ENCODE assay signal across 16 cellular contexts in the genomic region with DNA sequence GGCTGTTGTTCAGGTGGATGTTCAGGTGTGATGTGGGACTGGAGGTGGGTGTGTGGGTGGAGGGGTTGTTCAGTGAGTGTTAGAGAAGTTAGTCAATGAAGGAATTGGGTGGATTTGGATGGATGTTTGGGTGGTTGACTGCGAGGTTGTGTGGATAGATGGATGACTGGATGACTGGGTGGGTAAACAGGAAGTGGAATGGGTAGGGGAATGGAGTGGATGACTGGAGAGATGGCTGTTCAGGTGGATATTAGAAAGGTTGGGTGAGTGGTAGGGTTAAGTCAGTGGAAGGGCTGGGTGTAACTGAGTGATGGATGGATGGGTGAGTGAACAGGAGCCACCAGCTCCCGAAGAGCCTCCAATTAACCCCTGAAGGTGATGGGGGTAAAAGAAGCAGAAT. TPM values are rescaled to one million over a fixed set of nuclear protein-coding genes. Genes with fewer than 3 reads are reported as not detected.
DNase-seq lines count a peak whose midpoint lies in the region; ATAC-seq and TF ChIP-seq lines count a peak whose summit lies in the region.
"Had no signal": no experiment of that assay in that cellular context is flagged by ENCODE, and none has a peak within 500 bp of the region (broad histone marks: within the 10 kb centered on the region; RNA-seq: fewer than 3 reads in every experiment).

No MANE protein-coding gene starts in this region.

- H3K9me3 Mint-ChIP-seq in endothelial cell (ENCODE audit: unreplicated experiment): no peaks in the 10 kb centered on the region
- H3K9me3 Mint-ChIP-seq: CD8-positive, alpha-beta T cell; GM23338; H9 had no signal

- TF ChIP-seq POLR2A in heart left ventricle (IDR thresholded peaks at IDR 0.05): no peak

- no peak overlapping the region for H2BK15ac ChIP-seq in mesendoderm (replicated peaks; ENCODE audit: low read depth)

- H3K4me1 Mint-ChIP-seq in endothelial cell (ENCODE audit: unreplicated experiment): peaks cover 3% of the 10 kb centered on the region
- H3K4me1 Mint-ChIP-seq: CD14-positive monocyte, GM23338 had no signal

- H3K27ac Mint-ChIP-seq in endothelial cell (ENCODE audit: unreplicated experiment): peak overlapping the region; percentile 43
- H3K27ac Mint-ChIP-seq: CD14-positive monocyte; CD8-positive, alpha-beta T cell; GM23338; H9 had no signal

- no peaks in the 10 kb centered on the region for H4K20me1 ChIP-seq in osteoblast (ENCODE audit: insufficient read depth, low read length)

- peaks cover 3% of the 10 kb centered on the region for H3K27me3 Mint-ChIP-seq in endothelial cell (ENCODE audit: unreplicated experiment)

- H3K9me3 ChIP-seq in cardiac muscle cell (ENCODE audit: low read depth): no peaks in the 10 kb centered on the region
- no peaks in the 10 kb centered on the region for H3K9me3 ChIP-seq in heart left ventricle
- no peaks in the 10 kb centered on the region for H3K9me3 ChIP-seq in osteoblast (ENCODE audit: low read depth, low read length)
- H3K9me3 ChIP-seq in stomach smooth muscle (ENCODE audit: control insufficient read depth in 2 of 2, low read length in 2 of 2): no peaks in the 10 kb centered on the region

- no peak overlapping the region for H3K18ac ChIP-seq in mesendoderm (ENCODE audit: low read length)

- no peak for TF ChIP-seq CTCF in cardiac muscle cell (IDR thresholded peaks at IDR 0.05; ENCODE audit: low read depth, low read length)
- TF ChIP-seq CTCF in heart left ventricle (IDR thresholded peaks at IDR 0.05): no peak
- TF ChIP-seq CTCF in endothelial cell (IDR thresholded peaks at IDR 0.05; ENCODE audit: unreplicated experiment): no peak
- TF ChIP-seq CTCF in osteoblast (IDR thresholded peaks at IDR 0.05; ENCODE audit: extremely low read depth, low read depth, low read length): no peak

- peaks cover 7% of the 10 kb centered on the region for H3K36me3 Mint-ChIP-seq in endothelial cell (ENCODE audit: low read depth, unreplicated experiment)
- H3K36me3 Mint-ChIP-seq: CD14-positive monocyte; CD8-positive, alpha-beta T cell had no signal

- intact Hi-C loops in heart left ventricle (cut with DNase I): no loop called here

- H3K36me3 ChIP-seq in cardiac muscle cell (peaks cover 33% of the 10 kb centered on the region), heart left ventricle (peaks cover 0 to 30% (median 2%) of the 10 kb centered on the region in 9 donors), osteoblast (ENCODE audit: insufficient read depth, low read length) (no peaks in the 10 kb centered on the region), stomach smooth muscle (ENCODE audit: control insufficient read depth in 2 of 2, insufficient read depth in 2 of 2, low read length in 2 of 2) (peaks cover 14 to 24% of the 10 kb centered on the region in 2 donors), mesendoderm (ENCODE audit: control insufficient read depth, insufficient read depth, low read length) (no peaks in the 10 kb centered on the region)

- no peak for ATAC-seq in heart left ventricle
- ATAC-seq in HG02970 (IDR thresholded peaks at IDR 0.05; ENCODE audit: low FRiP score, unreplicated experiment): no peak
- ATAC-seq in HG02840 (IDR thresholded peaks at IDR 0.05; ENCODE audit: low FRiP score, unreplicated experiment): no peak
- ATAC-seq: CD8-positive, alpha-beta T cell; GM12878; GM23338 had no signal

- no peaks in the 10 kb centered on the region for H3K27me3 ChIP-seq in cardiac muscle cell
- H3K27me3 ChIP-seq in heart left ventricle: no peaks in the 10 kb centered on the region
- peaks cover 13% of the 10 kb centered on the region for H3K27me3 ChIP-seq in osteoblast (ENCODE audit: insufficient read depth, low read length)
- H3K27me3 ChIP-seq in stomach smooth muscle (ENCODE audit: control insufficient read depth in 1 of 2, insufficient read depth in 2 of 2, low read length in 2 of 2): no peaks in the 10 kb centered on the region
- H3K27me3 ChIP-seq in mesendoderm (ENCODE audit: insufficient read depth, low read length, poor library complexity): no peaks in the 10 kb centered on the region

- H4K8ac ChIP-seq in mesendoderm (ENCODE audit: low read depth, low read length): no peak overlapping the region

- no peak overlapping the region for H4K5ac ChIP-seq in mesendoderm (ENCODE audit: low read length)

- H3K4ac ChIP-seq in mesendoderm (ENCODE audit: low read depth, low read length): no peak overlapping the region

- H3K4me3 ChIP-seq in cardiac muscle cell: no peak overlapping the region
- H3K4me3 ChIP-seq in heart left ventricle: no peak overlapping the region
- H3K4me3 ChIP-seq in osteoblast (ENCODE audit: insufficient read depth, low read length): no peak overlapping the region
- no peak overlapping the region for H3K4me3 ChIP-seq in stomach smooth muscle (ENCODE audit: low read length in 2 of 2)
- no peak overlapping the region for H3K4me3 ChIP-seq in mesendoderm (ENCODE audit: low read length)
- H3K4me3 ChIP-seq: GM12878, GM23338 had no signal

- H2BK5ac ChIP-seq in mesendoderm (ENCODE audit: low read length): no peak overlapping the region

- H3K79me2 ChIP-seq in osteoblast (ENCODE audit: insufficient read depth, low read length) (no peaks in the 10 kb centered on the region), mesendoderm (ENCODE audit: control insufficient read depth, insufficient read depth, low read length) (no peaks in the 10 kb centered on the region)

- no peak overlapping the region for H3K56ac ChIP-seq in mesendoderm (ENCODE audit: low read length)

- DNase-seq in cardiac muscle cell (ENCODE audit: low read depth in 1 of 2, low spot score in 1 of 2): no peak
- no peak for DNase-seq in heart left ventricle
- no peak for DNase-seq in endothelial cell (ENCODE audit: low spot score)
- peak; percentile 72 for DNase-seq in osteoblast (ENCODE audit: insufficient read length, low spot score, missing footprints)
- no peak for DNase-seq in mesendoderm
- DNase-seq: CD8-positive, alpha-beta T cell; COR-L47; DMS 273 treated with DMSO at 0.1 percent for 48 hours; H9 had no signal

- H3K79me1 ChIP-seq in mesendoderm (ENCODE audit: low read length): no peaks in the 10 kb centered on the region

- H3K4me3 Mint-ChIP-seq in endothelial cell (ENCODE audit: unreplicated experiment): peak overlapping the region; percentile 24
- H3K4me3 Mint-ChIP-seq: CD14-positive monocyte; CD8-positive, alpha-beta T cell; GM23338; H9 had no signal

- H3K9ac ChIP-seq in stomach smooth muscle (ENCODE audit: low read length in 2 of 2) (no peak overlapping the region), mesendoderm (ENCODE audit: low read length) (no peak overlapping the region)

- H3K4me2 ChIP-seq in osteoblast (ENCODE audit: insufficient read depth, low read length) (no peak overlapping the region), mesendoderm (ENCODE audit: low read length) (no peak overlapping the region)
- H3K4me2 ChIP-seq: GM23338 had no signal

- no peak overlapping the region for H2AK5ac ChIP-seq in mesendoderm (ENCODE audit: low read length)

- no peak overlapping the region for H3K23ac ChIP-seq in mesendoderm (ENCODE audit: low read length)

- peak overlapping the region; percentile 79 for H3K27ac ChIP-seq in cardiac muscle cell
- H3K27ac ChIP-seq in heart left ventricle: peak overlapping the region in 1 of 12 donors; percentile 91
- H3K27ac ChIP-seq in osteoblast (ENCODE audit: low read depth, low read length): no peak overlapping the region
- H3K27ac ChIP-seq in stomach smooth muscle (ENCODE audit: low read length): peak overlapping the region; percentile 31
- H3K27ac ChIP-seq in mesendoderm (ENCODE audit: low read depth, low read length): no peak overlapping the region
- H3K27ac ChIP-seq: 22Rv1 had no signal

- WGBS in heart left ventricle, 4 donors: 77 to 85% (median 79%) methylated on average over 2 of the region's 2 CpGs
- WGBS in mesendoderm (ENCODE audit: extremely low coverage, insufficient coverage, low lambda C conversion rate): 100% methylated on average over 1 of the region's 2 CpGs

- peaks cover 3% of the 10 kb centered on the region for H3K4me1 ChIP-seq in cardiac muscle cell (ENCODE audit: low read depth)
- H3K4me1 ChIP-seq in heart left ventricle: peaks cover 0 to 47% (median 12%) of the 10 kb centered on the region in 12 donors
- no peaks in the 10 kb centered on the region for H3K4me1 ChIP-seq in osteoblast (ENCODE audit: insufficient read depth, low read length)
- peaks cover 31% of the 10 kb centered on the region for H3K4me1 ChIP-seq in stomach smooth muscle (ENCODE audit: control insufficient read depth, insufficient read depth, low read length)
- no peaks in the 10 kb centered on the region for H3K4me1 ChIP-seq in mesendoderm (ENCODE audit: control insufficient read depth, low read depth, low read length)

- no peak overlapping the region for H2BK120ac ChIP-seq in mesendoderm (ENCODE audit: low read depth, low read length)

- no peak overlapping the region for H2AFZ ChIP-seq in osteoblast (ENCODE audit: low read length)
- H2AFZ ChIP-seq: GM23338 had no signal

RNA-seq across cellular contexts. Expression of gene JPH2, which starts 27.9 kb away (rescaled TPM):
- 154 and 205 TPM in 2 replicates for total RNA-seq in cardiac muscle cell
- polyA plus RNA-seq in cardiac muscle cell: 97.2 and 142 TPM in 2 replicates
- total RNA-seq in heart left ventricle: 100 to 1,000 TPM in 8 of 9 donors, 10 to 100 TPM in 1; 99.5 to 219 (median 166) TPM
- polyA plus RNA-seq in heart left ventricle: 100 to 1,000 TPM; 129 to 144 TPM
- total RNA-seq in endothelial cell (ENCODE audit: unreplicated experiment): 0.80 TPM
- 1.2 and 2.2 TPM in 2 replicates for total RNA-seq in osteoblast
- 2.3 TPM for polyA plus RNA-seq in mesendoderm (2013, experiment 1 of 2)
- polyA plus RNA-seq in mesendoderm (2013, experiment 2 of 2): 2.3 TPM
- total RNA-seq: CD8-positive, alpha-beta T cell; GM12878 had no signal
- polyA plus RNA-seq: CD14-positive monocyte had no signal

RNA-seq across cellular contexts. Expression of gene OSER1, which starts 51.4 kb away (rescaled TPM):
- total RNA-seq in cardiac muscle cell: 28.5 and 28.6 TPM in 2 replicates
- 35.2 and 41.4 TPM in 2 replicates for polyA plus RNA-seq in cardiac muscle cell
- 10 to 100 TPM; 20.6 to 39.0 (median 34.1) TPM for total RNA-seq in heart left ventricle
- 10 to 100 TPM; 11.9 to 35.6 TPM for polyA plus RNA-seq in heart left ventricle
- total RNA-seq in endothelial cell (ENCODE audit: unreplicated experiment): 28.2 TPM
- 46.7 and 47.4 TPM in 2 replicates for total RNA-seq in osteoblast
- polyA plus RNA-seq in mesendoderm (2013, experiment 1 of 2): 27.3 TPM
- polyA plus RNA-seq in mesendoderm (2013, experiment 2 of 2): 27.4 TPM

Comparison
In these comparisons a context has a peak if more than half of its experiments do, and no peak if none do; other contexts are left out.
1. H3K27ac ChIP-seq: peak in cardiac muscle cell (single experiment) and stomach smooth muscle (single experiment); none in osteoblast (single experiment) and mesendoderm (single experiment).
2. RNA of gene JPH2, which starts 27.9 kb away (total RNA-seq): 154 to 205 TPM in cardiac muscle cell and 99.5 to 219 TPM in heart left ventricle; 1.2 to 2.2 TPM in osteoblast and 0.80 TPM in endothelial cell (single experiment); every median in the first group is over 10 times any median in the second.